In genomic region chr20:9919271-9920014, GRCh38 we compare ENCODE assay signal across 15 cellular contexts.
A peak's percentile ranks its signal among the peaks of the same experiment; 100 is the strongest.
DNase-seq lines count a peak whose midpoint lies in the region; ATAC-seq, FAIRE-seq and TF ChIP-seq lines count a peak whose summit lies in the region.
"Had no signal": no experiment of that assay in that cellular context is flagged by ENCODE, and none has a peak within 500 bp of the region (broad histone marks: within the 10 kb centered on the region; RNA-seq: fewer than 3 reads in every experiment).

No MANE protein-coding gene starts in this region.

- ATAC-seq in GM21447 (IDR thresholded peaks at IDR 0.05; ENCODE audit: unreplicated experiment) (peak; percentile 95), HG03103 (IDR thresholded peaks at IDR 0.05; ENCODE audit: low read depth, unreplicated experiment) (peak; percentile 81)
- no peak for ATAC-seq in activated CD8-positive, alpha-beta T cell treated with anti-CD3 and anti-CD28 coated beads for 36 hours
- ATAC-seq in stimulated activated effector memory CD8-positive, alpha-beta T cell treated with anti-CD3 and anti-CD28 coated beads, Interleukin-12 subunit alpha, Interleukin-12 subunit beta, amount 100 ng/mL, for 72 hours, result no peak

- no peaks in the 10 kb centered on the region for H3K36me3 ChIP-seq in OCI-LY7 (ENCODE audit: insufficient read depth, low read length)
- H3K36me3 ChIP-seq: BLaER1 treated with 17β-estradiol and CSF1 and Interleukin-3, amounts not matched to agents 10 nM and 100 nM; suprapubic skin had no signal

- H3K4me1 ChIP-seq in OCI-LY7 (ENCODE audit: insufficient read depth, low read length, poor library complexity, severe bottlenecking), result no peaks in the 10 kb centered on the region
- H3K4me1 ChIP-seq: suprapubic skin had no signal

- H3K4me1 Mint-ChIP-seq in activated CD8-positive, alpha-beta T cell treated with anti-CD3 and anti-CD28 coated beads for 36 hours (ENCODE audit: low read depth), result no peaks in the 10 kb centered on the region
- no peaks in the 10 kb centered on the region for H3K4me1 Mint-ChIP-seq in stimulated activated effector memory CD8-positive, alpha-beta T cell treated with anti-CD3 and anti-CD28 coated beads, Interleukin-12 subunit alpha, Interleukin-12 subunit beta, amount 100 ng/mL, for 72 hours

- H4K20me1 ChIP-seq in OCI-LY7 (ENCODE audit: insufficient read depth, low read length), result no peaks in the 10 kb centered on the region
- H4K20me1 ChIP-seq: BLaER1 treated with 17β-estradiol and CSF1 and Interleukin-3, amounts not matched to agents 10 nM and 100 nM had no signal

- no peaks in the 10 kb centered on the region for H3K9me3 ChIP-seq in OCI-LY7 (ENCODE audit: low read length)
- H3K9me3 ChIP-seq: BLaER1 treated with 17β-estradiol and CSF1 and Interleukin-3, amounts not matched to agents 10 nM and 100 nM; suprapubic skin had no signal

- in situ Hi-C loops in KBM-7 (cut with MboI; ENCODE audit: low pct_unique_long_range_greater_than_20kb, low sequenced_read_pairs), result no loop called here

- H3K27me3 Mint-ChIP-seq in activated CD8-positive, alpha-beta T cell treated with anti-CD3 and anti-CD28 coated beads for 36 hours, result peaks cover 1% of the 10 kb centered on the region

- H3K36me3 Mint-ChIP-seq in activated CD8-positive, alpha-beta T cell treated with anti-CD3 and anti-CD28 coated beads for 36 hours (ENCODE audit: low read depth), result no peaks in the 10 kb centered on the region
- no peaks in the 10 kb centered on the region for H3K36me3 Mint-ChIP-seq in stimulated activated effector memory CD8-positive, alpha-beta T cell treated with anti-CD3 and anti-CD28 coated beads, Interleukin-12 subunit alpha, Interleukin-12 subunit beta, amount 100 ng/mL, for 72 hours

- H3K9me3 Mint-ChIP-seq in activated CD8-positive, alpha-beta T cell treated with anti-CD3 and anti-CD28 coated beads for 36 hours, result no peaks in the 10 kb centered on the region
- no peaks in the 10 kb centered on the region for H3K9me3 Mint-ChIP-seq in stimulated activated effector memory CD8-positive, alpha-beta T cell treated with anti-CD3 and anti-CD28 coated beads, Interleukin-12 subunit alpha, Interleukin-12 subunit beta, amount 100 ng/mL, for 72 hours

- H2AFZ ChIP-seq in OCI-LY7 (ENCODE audit: low read length), result no peak overlapping the region

- FAIRE-seq in GM18507 (lab: Jason Lieb, UNC), result peak; percentile 88

- no peak overlapping the region for H3K4me3 ChIP-seq in OCI-LY7 (ENCODE audit: low read depth, low read length, poor library complexity, severe bottlenecking)
- H3K4me3 ChIP-seq: BLaER1 treated with 17β-estradiol and CSF1 and Interleukin-3, amounts not matched to agents 10 nM and 100 nM; suprapubic skin had no signal

- intact Hi-C loops in OCI-LY7 (cut with micrococcal nuclease; ENCODE audit: unreplicated experiment), result no loop called here
- intact Hi-C loops in activated CD8-positive, alpha-beta T cell treated with anti-CD3 and anti-CD28 coated beads for 36 hours (cut with micrococcal nuclease), result loop anchor here (10.0 kb wide), 1 partner anchor 515 kb away; no protein-coding TSS in a partner anchor

- H3K27ac ChIP-seq in OCI-LY7 (ENCODE audit: low read depth, low read length, poor library complexity, severe bottlenecking), result no peak overlapping the region
- H3K27ac ChIP-seq: KMS-11, suprapubic skin, VCaP had no signal

- no peak overlapping the region for H3K27ac Mint-ChIP-seq in activated CD8-positive, alpha-beta T cell treated with anti-CD3 and anti-CD28 coated beads for 36 hours
- no peak overlapping the region for H3K27ac Mint-ChIP-seq in stimulated activated effector memory CD8-positive, alpha-beta T cell treated with anti-CD3 and anti-CD28 coated beads, Interleukin-12 subunit alpha, Interleukin-12 subunit beta, amount 100 ng/mL, for 72 hours

- H3K9me2 ChIP-seq in OCI-LY7 (ENCODE audit: insufficient read depth, low read length), result no peaks in the 10 kb centered on the region

- BruUV-seq in OCI-LY7 (replicated peaks; lab: Mats Ljungman, UMichigan), result no TSS peak

- H3K4me2 ChIP-seq in OCI-LY7 (ENCODE audit: low read length), result peak overlapping the region; percentile 41; the same call in 1 of the 2 replicates
- H3K4me2 ChIP-seq: KMS-11 had no signal

- CTCF ChIA-PET in OCI-LY7 (lab: Charles Lee; ENCODE audit: unreplicated experiment), result no interaction called here
- CTCF ChIA-PET in activated CD8-positive, alpha-beta T cell treated with anti-CD3 and anti-CD28 coated beads for 36 hours (lab: Charles Lee), result interaction anchor here (0.7 to 1.4 kb wide), 2 partner anchors 10 to 17 kb away, joined by 3 to 4 read pairs; no protein-coding TSS in a partner anchor

- no peaks in the 10 kb centered on the region for H3K79me2 ChIP-seq in OCI-LY7 (ENCODE audit: insufficient read depth, low read depth, low read length)

- TF ChIP-seq CTCF in OCI-LY7 (conservative IDR thresholded peaks at IDR 0.05; ENCODE audit: low read length), result no peak
- no peak for TF ChIP-seq CTCF in activated CD8-positive, alpha-beta T cell treated with anti-CD3 and anti-CD28 coated beads for 36 hours (IDR thresholded peaks at IDR 0.05)

- no peak overlapping the region for H3K4me3 Mint-ChIP-seq in activated CD8-positive, alpha-beta T cell treated with anti-CD3 and anti-CD28 coated beads for 36 hours
- H3K4me3 Mint-ChIP-seq in stimulated activated effector memory CD8-positive, alpha-beta T cell treated with anti-CD3 and anti-CD28 coated beads, Interleukin-12 subunit alpha, Interleukin-12 subunit beta, amount 100 ng/mL, for 72 hours, result no peak overlapping the region

- POLR2A ChIA-PET in OCI-LY7 (lab: Charles Lee), result interaction anchor here (0.6 to 0.7 kb wide), 3 partner anchors 13 to 421 kb away, joined by 3 to 4 read pairs (median 3); no protein-coding TSS in a partner anchor
- POLR2A ChIA-PET in activated CD8-positive, alpha-beta T cell treated with anti-CD3 and anti-CD28 coated beads for 36 hours (lab: Charles Lee), result no interaction called here

- peak; percentile 42 for DNase-seq in GM18507 (ENCODE audit: extremely low spot score, insufficient read length, low read depth)
- no peak for DNase-seq in OCI-LY7 (ENCODE audit: low spot score)
- no peak for DNase-seq in activated CD8-positive, alpha-beta T cell treated with anti-CD3 and anti-CD28 coated beads for 36 hours
- no peak for DNase-seq in stimulated activated effector memory CD8-positive, alpha-beta T cell treated with anti-CD3 and anti-CD28 coated beads, Interleukin-12 subunit alpha, Interleukin-12 subunit beta, amount 100 ng/mL, for 72 hours (ENCODE audit: low spot score in 2 of 2)
- DNase-seq in NCI-H69 (lab: John Stamatoyannopoulos, UW), result no peak
- no peak for DNase-seq in KBM-7
- DNase-seq: activated gamma-delta T cell treated with Interleukin-2 at 50 U/mL for 16 hours; dermis blood vessel endothelial cell; stimulated activated CD4-positive, alpha-beta T cell treated with anti-CD3 and anti-CD28 coated beads, Interleukin-15, amount 100 ng/mL, for 24 hours had no signal

Comparison
In these comparisons a context has a peak if more than half of its experiments do, and no peak if none do; other contexts are left out.
1. ATAC-seq: peak in GM21447 (single experiment) and HG03103 (single experiment); none in activated CD8-positive, alpha-beta T cell treated with anti-CD3 and anti-CD28 coated beads for 36 hours (single experiment) and stimulated activated effector memory CD8-positive, alpha-beta T cell treated with anti-CD3 and anti-CD28 coated beads, Interleukin-12 subunit alpha, Interleukin-12 subunit beta, amount 100 ng/mL, for 72 hours (single experiment).